In the genomic region with DNA sequence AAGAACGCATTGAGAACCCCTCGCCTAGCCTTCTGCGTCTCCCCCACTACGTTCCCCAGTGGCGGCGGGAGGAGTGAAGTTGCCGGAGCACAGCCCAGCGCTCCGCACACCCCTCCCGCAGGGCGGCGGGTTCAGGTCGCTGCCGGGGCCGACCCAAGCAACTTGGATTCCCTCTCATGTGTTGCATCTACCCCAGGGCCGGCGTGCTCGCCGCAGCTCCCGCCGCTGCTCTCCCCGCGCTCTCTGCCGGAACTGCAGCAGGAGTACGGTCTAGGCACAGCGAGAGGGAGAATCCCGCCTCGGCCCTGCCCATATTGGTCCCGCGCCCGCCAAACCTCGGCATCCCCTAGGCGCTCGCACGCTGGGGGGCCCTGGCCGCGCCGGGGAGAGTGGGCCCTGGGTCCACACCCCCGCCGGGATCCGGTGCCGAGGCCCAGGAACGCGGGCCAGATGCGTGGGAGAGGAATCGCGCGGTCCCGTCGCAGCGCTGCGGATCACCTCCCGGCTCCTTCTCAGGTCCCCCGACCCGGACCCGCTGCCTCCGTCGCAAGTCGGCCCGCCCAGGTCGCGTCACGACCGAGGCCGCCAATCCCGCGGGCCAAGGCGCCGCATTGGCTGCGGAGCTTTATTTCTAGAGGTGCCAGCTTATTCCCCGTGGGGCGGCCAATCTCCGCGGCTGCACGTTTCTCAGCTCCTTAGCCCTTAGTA, we compare ENCODE assay signal across 1 cellular context.
TF ChIP-seq lines count a peak whose summit lies in the region.

No MANE protein-coding gene starts in this region.

TF ChIP-seq in HepG2, 621 proteins besides CTCF, POLR2A, EP300 and RAD21 (continued from another document and continues in another):
- TF ChIP-seq, protein P1, sequence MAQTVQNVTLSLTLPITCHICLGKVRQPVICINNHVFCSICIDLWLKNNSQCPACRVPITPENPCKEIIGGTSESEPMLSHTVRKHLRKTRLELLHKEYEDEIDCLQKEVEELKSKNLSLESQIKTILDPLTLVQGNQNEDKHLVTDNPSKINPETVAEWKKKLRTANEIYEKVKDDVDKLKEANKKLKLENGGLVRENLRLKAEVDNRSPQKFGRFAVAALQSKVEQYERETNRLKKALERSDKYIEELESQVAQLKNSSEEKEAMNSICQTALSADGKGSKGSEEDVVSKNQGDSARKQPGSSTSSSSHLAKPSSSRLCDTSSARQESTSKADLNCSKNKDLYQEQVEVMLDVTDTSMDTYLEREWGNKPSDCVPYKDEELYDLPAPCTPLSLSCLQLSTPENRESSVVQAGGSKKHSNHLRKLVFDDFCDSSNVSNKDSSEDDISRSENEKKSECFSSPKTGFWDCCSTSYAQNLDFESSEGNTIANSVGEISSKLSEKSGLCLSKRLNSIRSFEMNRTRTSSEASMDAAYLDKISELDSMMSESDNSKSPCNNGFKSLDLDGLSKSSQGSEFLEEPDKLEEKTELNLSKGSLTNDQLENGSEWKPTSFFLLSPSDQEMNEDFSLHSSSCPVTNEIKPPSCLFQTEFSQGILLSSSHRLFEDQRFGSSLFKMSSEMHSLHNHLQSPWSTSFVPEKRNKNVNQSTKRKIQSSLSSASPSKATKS (CRISPR knock-in tag; IDR thresholded peaks at IDR 0.05), result no peak
- TF ChIP-seq CHCHD3 (CRISPR knock-in tag; IDR thresholded peaks at IDR 0.05), result no peak
- TF ChIP-seq TCF7L2 (IDR thresholded peaks at IDR 0.05; ENCODE audit: low read depth, low read length), result no peak
- TF ChIP-seq CREM (IDR thresholded peaks at IDR 0.05), result no peak; the same call in 1 of the 2 replicates
- TF ChIP-seq CREM (CRISPR knock-in tag; IDR thresholded peaks at IDR 0.05), result no peak
- 0 out of 2 replicates have a peak, but pooled peaks have one; percentile 18 for TF ChIP-seq ARNT2 (CRISPR knock-in tag; IDR thresholded peaks at IDR 0.05; ENCODE audit: low read depth)
- no peak for TF ChIP-seq ZNF792 (CRISPR knock-in tag; IDR thresholded peaks at IDR 0.05)
- TF ChIP-seq, protein P2, sequence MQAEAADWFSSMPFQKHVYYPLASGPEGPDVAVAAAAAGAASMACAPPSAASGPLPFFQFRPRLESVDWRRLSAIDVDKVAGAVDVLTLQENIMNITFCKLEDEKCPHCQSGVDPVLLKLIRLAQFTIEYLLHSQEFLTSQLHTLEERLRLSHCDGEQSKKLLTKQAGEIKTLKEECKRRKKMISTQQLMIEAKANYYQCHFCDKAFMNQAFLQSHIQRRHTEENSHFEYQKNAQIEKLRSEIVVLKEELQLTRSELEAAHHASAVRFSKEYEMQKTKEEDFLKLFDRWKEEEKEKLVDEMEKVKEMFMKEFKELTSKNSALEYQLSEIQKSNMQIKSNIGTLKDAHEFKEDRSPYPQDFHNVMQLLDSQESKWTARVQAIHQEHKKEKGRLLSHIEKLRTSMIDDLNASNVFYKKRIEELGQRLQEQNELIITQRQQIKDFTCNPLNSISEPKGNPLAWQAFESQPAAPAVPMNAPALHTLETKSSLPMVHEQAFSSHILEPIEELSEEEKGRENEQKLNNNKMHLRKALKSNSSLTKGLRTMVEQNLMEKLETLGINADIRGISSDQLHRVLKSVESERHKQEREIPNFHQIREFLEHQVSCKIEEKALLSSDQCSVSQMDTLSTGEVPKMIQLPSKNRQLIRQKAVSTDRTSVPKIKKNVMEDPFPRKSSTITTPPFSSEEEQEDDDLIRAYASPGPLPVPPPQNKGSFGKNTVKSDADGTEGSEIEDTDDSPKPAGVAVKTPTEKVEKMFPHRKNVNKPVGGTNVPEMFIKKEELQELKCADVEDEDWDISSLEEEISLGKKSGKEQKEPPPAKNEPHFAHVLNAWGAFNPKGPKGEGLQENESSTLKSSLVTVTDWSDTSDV (CRISPR knock-in tag; IDR thresholded peaks at IDR 0.05), result peak; percentile 90
- 0 out of 2 replicates have a peak, but pooled peaks have one; percentile 26 for TF ChIP-seq YEATS2 (CRISPR knock-in tag; IDR thresholded peaks at IDR 0.05; ENCODE audit: borderline replicate concordance)
- peak; percentile 16; the same call in 1 of the 2 replicates for TF ChIP-seq GATAD2A (CRISPR knock-in tag; IDR thresholded peaks at IDR 0.05)
- TF ChIP-seq, protein P3, sequence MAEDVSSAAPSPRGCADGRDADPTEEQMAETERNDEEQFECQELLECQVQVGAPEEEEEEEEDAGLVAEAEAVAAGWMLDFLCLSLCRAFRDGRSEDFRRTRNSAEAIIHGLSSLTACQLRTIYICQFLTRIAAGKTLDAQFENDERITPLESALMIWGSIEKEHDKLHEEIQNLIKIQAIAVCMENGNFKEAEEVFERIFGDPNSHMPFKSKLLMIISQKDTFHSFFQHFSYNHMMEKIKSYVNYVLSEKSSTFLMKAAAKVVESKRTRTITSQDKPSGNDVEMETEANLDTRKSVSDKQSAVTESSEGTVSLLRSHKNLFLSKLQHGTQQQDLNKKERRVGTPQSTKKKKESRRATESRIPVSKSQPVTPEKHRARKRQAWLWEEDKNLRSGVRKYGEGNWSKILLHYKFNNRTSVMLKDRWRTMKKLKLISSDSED (CRISPR knock-in tag; IDR thresholded peaks at IDR 0.05), result no peak
- no peak for TF ChIP-seq PCBP1 (IDR thresholded peaks at IDR 0.05; ENCODE audit: borderline replicate concordance, low read depth, low read length)
- TF ChIP-seq ZNF557 (CRISPR knock-in tag; IDR thresholded peaks at IDR 0.05), result no peak
- TF ChIP-seq, protein P4, sequence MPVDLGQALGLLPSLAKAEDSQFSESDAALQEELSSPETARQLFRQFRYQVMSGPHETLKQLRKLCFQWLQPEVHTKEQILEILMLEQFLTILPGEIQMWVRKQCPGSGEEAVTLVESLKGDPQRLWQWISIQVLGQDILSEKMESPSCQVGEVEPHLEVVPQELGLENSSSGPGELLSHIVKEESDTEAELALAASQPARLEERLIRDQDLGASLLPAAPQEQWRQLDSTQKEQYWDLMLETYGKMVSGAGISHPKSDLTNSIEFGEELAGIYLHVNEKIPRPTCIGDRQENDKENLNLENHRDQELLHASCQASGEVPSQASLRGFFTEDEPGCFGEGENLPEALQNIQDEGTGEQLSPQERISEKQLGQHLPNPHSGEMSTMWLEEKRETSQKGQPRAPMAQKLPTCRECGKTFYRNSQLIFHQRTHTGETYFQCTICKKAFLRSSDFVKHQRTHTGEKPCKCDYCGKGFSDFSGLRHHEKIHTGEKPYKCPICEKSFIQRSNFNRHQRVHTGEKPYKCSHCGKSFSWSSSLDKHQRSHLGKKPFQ (CRISPR knock-in tag; IDR thresholded peaks at IDR 0.05; ENCODE audit: insufficient replicate concordance), result no peak
- TF ChIP-seq SSRP1 (CRISPR knock-in tag; IDR thresholded peaks at IDR 0.05), result no peak
- TF ChIP-seq EZH2 (conservative IDR thresholded peaks at IDR 0.05; ENCODE audit: low read depth, low read length), result no peak
- TF ChIP-seq RBAK (CRISPR knock-in tag; IDR thresholded peaks at IDR 0.05), result no peak
- peak; percentile 33; the same call in 1 of the 2 replicates for TF ChIP-seq RXRA (CRISPR knock-in tag; IDR thresholded peaks at IDR 0.05)
- TF ChIP-seq RFX1 (IDR thresholded peaks at IDR 0.05), result no peak
- no peak for TF ChIP-seq SIX1 (CRISPR knock-in tag; IDR thresholded peaks at IDR 0.05; ENCODE audit: borderline replicate concordance)
- no peak; the same call in 1 of the 2 replicates for TF ChIP-seq HDAC1 (CRISPR knock-in tag; IDR thresholded peaks at IDR 0.05)
- no peak for TF ChIP-seq WIZ (CRISPR knock-in tag; IDR thresholded peaks at IDR 0.05)
- TF ChIP-seq NFIB (CRISPR knock-in tag; IDR thresholded peaks at IDR 0.05; ENCODE audit: borderline replicate concordance), result 0 out of 2 replicates have a peak, but pooled peaks have one; percentile 30
- TF ChIP-seq MED8 (CRISPR knock-in tag; IDR thresholded peaks at IDR 0.05; ENCODE audit: insufficient replicate concordance), result no peak
- no peak; the same call in 1 of the 2 replicates for TF ChIP-seq ZNF317 (CRISPR knock-in tag; IDR thresholded peaks at IDR 0.05)
- no peak for TF ChIP-seq CCAR2 (optimal IDR thresholded peaks at IDR 0.05; ENCODE audit: low read depth, low read length)
- TF ChIP-seq, protein P5, sequence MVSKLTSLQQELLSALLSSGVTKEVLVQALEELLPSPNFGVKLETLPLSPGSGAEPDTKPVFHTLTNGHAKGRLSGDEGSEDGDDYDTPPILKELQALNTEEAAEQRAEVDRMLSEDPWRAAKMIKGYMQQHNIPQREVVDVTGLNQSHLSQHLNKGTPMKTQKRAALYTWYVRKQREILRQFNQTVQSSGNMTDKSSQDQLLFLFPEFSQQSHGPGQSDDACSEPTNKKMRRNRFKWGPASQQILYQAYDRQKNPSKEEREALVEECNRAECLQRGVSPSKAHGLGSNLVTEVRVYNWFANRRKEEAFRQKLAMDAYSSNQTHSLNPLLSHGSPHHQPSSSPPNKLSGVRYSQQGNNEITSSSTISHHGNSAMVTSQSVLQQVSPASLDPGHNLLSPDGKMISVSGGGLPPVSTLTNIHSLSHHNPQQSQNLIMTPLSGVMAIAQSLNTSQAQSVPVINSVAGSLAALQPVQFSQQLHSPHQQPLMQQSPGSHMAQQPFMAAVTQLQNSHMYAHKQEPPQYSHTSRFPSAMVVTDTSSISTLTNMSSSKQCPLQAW (CRISPR knock-in tag; IDR thresholded peaks at IDR 0.05), result no peak; the same call in 1 of the 2 replicates
- no peak; the same call in 1 of the 2 replicates for TF ChIP-seq ZNF264 (CRISPR knock-in tag; IDR thresholded peaks at IDR 0.05)
- no peak for TF ChIP-seq SRSF4 (IDR thresholded peaks at IDR 0.05; ENCODE audit: low read depth, low read length, poor library complexity, severe bottlenecking)
- no peak for TF ChIP-seq ZNF205 (CRISPR knock-in tag; IDR thresholded peaks at IDR 0.05)
- TF ChIP-seq HNRNPH1 (optimal IDR thresholded peaks at IDR 0.05; ENCODE audit: low read depth, low read length), result no peak
- TF ChIP-seq, protein P6, sequence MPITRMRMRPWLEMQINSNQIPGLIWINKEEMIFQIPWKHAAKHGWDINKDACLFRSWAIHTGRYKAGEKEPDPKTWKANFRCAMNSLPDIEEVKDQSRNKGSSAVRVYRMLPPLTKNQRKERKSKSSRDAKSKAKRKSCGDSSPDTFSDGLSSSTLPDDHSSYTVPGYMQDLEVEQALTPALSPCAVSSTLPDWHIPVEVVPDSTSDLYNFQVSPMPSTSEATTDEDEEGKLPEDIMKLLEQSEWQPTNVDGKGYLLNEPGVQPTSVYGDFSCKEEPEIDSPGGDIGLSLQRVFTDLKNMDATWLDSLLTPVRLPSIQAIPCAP (CRISPR knock-in tag; IDR thresholded peaks at IDR 0.05; ENCODE audit: low read depth), result no peak
- TF ChIP-seq BRCA1 (CRISPR knock-in tag; IDR thresholded peaks at IDR 0.05), result no peak
- no peak for TF ChIP-seq SMYD3 (CRISPR knock-in tag; IDR thresholded peaks at IDR 0.05)
- no peak for TF ChIP-seq LCORL (IDR thresholded peaks at IDR 0.05)
- TF ChIP-seq LCORL (CRISPR knock-in tag; IDR thresholded peaks at IDR 0.05), result no peak
- peak; percentile 69 for TF ChIP-seq CREB1 (IDR thresholded peaks at IDR 0.05)
- peak; percentile 72; the same call in 1 of the 2 replicates for TF ChIP-seq CREB1 (CRISPR knock-in tag; IDR thresholded peaks at IDR 0.05)
- TF ChIP-seq ZNF598 (CRISPR knock-in tag; IDR thresholded peaks at IDR 0.05; ENCODE audit: borderline replicate concordance), result no peak
- TF ChIP-seq NKX3-1 (CRISPR knock-in tag; IDR thresholded peaks at IDR 0.05), result no peak
- no peak for TF ChIP-seq EEA1 (CRISPR knock-in tag; IDR thresholded peaks at IDR 0.05; ENCODE audit: borderline replicate concordance)
- TF ChIP-seq JUN (CRISPR knock-in tag; IDR thresholded peaks at IDR 0.05), result no peak
- TF ChIP-seq HNRNPK (IDR thresholded peaks at IDR 0.05; ENCODE audit: low read depth, low read length, poor library complexity, severe bottlenecking), result no peak
- TF ChIP-seq ZNF235 (CRISPR knock-in tag; IDR thresholded peaks at IDR 0.05; ENCODE audit: borderline replicate concordance), result 0 out of 2 replicates have a peak, but pooled peaks have one; percentile 73
- TF ChIP-seq, protein P7, sequence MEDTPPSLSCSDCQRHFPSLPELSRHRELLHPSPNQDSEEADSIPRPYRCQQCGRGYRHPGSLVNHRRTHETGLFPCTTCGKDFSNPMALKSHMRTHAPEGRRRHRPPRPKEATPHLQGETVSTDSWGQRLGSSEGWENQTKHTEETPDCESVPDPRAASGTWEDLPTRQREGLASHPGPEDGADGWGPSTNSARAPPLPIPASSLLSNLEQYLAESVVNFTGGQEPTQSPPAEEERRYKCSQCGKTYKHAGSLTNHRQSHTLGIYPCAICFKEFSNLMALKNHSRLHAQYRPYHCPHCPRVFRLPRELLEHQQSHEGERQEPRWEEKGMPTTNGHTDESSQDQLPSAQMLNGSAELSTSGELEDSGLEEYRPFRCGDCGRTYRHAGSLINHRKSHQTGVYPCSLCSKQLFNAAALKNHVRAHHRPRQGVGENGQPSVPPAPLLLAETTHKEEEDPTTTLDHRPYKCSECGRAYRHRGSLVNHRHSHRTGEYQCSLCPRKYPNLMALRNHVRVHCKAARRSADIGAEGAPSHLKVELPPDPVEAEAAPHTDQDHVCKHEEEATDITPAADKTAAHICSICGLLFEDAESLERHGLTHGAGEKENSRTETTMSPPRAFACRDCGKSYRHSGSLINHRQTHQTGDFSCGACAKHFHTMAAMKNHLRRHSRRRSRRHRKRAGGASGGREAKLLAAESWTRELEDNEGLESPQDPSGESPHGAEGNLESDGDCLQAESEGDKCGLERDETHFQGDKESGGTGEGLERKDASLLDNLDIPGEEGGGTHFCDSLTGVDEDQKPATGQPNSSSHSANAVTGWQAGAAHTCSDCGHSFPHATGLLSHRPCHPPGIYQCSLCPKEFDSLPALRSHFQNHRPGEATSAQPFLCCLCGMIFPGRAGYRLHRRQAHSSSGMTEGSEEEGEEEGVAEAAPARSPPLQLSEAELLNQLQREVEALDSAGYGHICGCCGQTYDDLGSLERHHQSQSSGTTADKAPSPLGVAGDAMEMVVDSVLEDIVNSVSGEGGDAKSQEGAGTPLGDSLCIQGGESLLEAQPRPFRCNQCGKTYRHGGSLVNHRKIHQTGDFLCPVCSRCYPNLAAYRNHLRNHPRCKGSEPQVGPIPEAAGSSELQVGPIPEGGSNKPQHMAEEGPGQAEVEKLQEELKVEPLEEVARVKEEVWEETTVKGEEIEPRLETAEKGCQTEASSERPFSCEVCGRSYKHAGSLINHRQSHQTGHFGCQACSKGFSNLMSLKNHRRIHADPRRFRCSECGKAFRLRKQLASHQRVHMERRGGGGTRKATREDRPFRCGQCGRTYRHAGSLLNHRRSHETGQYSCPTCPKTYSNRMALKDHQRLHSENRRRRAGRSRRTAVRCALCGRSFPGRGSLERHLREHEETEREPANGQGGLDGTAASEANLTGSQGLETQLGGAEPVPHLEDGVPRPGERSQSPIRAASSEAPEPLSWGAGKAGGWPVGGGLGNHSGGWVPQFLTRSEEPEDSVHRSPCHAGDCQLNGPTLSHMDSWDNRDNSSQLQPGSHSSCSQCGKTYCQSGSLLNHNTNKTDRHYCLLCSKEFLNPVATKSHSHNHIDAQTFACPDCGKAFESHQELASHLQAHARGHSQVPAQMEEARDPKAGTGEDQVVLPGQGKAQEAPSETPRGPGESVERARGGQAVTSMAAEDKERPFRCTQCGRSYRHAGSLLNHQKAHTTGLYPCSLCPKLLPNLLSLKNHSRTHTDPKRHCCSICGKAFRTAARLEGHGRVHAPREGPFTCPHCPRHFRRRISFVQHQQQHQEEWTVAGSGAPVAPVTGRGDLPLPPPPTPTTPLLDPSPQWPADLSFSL (CRISPR knock-in tag; IDR thresholded peaks at IDR 0.05), result no peak
- TF ChIP-seq ZNF207 (IDR thresholded peaks at IDR 0.05; ENCODE audit: borderline replicate concordance), result no peak
- no peak for TF ChIP-seq ZNF674 (CRISPR knock-in tag; IDR thresholded peaks at IDR 0.05; ENCODE audit: low read depth)
- TF ChIP-seq TCF7 (IDR thresholded peaks at IDR 0.05; ENCODE audit: low read depth), result no peak
- no peak for TF ChIP-seq FOXK2 (IDR thresholded peaks at IDR 0.05)
- no peak for TF ChIP-seq SOX13 (IDR thresholded peaks at IDR 0.05)
- TF ChIP-seq SOX13 (CRISPR knock-in tag; conservative IDR thresholded peaks at IDR 0.05 in 1 of 2, IDR thresholded peaks at IDR 0.05 in 1 of 2), result no peak
- no peak for TF ChIP-seq ZFYVE20 (CRISPR knock-in tag; IDR thresholded peaks at IDR 0.05; ENCODE audit: borderline replicate concordance, low read depth)
